ENCODE assay signal across 19 cellular contexts in the genomic region with DNA sequence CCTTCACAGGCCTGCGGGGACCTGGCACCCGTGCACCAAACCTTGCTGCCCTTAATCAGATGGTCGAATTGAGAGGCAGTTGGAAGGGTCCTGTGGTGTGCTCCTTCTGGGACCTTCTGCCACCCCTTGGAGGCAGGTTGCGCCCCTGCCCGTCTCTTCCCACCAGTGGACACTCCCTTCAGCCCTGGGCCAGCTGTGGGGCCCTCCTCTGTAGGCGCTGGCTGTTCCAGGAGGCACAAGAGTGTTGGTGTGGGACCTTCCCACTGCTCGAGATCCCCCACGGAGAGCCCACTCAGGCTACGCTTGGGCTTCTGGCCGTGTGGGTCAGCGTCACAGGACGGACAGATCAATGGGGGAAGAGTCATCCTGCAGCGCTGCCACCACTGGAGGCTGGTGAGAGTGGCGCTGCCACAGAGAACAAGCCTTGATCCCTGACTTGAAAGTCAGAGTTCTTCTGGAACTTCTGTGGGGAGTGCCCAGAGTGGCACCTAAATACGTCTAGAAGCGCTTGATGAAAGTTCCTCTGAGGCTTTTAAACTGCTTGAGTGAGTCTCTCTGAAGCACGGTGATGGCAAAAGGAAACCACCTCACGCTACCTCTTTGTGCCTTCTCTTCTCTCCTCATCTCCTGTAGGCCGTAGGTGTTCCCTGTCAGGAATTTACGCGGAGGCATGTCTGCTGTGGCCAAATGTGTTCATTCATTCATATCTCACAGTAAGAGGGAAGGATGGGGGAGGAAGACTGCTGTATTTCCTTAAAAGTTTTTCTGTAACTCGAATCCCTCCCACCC. TPM values are rescaled to one million over a fixed set of nuclear protein-coding genes. Genes with fewer than 3 reads are reported as not detected.
DNase-seq lines count a peak whose midpoint lies in the region; ATAC-seq, FAIRE-seq and TF ChIP-seq lines count a peak whose summit lies in the region.
"Had no signal": no experiment of that assay in that cellular context is flagged by ENCODE, and none has a peak within 500 bp of the region (broad histone marks: within the 10 kb centered on the region; RNA-seq: fewer than 3 reads in every experiment).

No MANE protein-coding gene starts in this region.

- no peak overlapping the region for H3K56ac ChIP-seq in H1 (replicated peaks; ENCODE audit: insufficient read length, low read depth, low read length)

- H3K36me3 ChIP-seq in HEK293 (ENCODE audit: control insufficient read depth in 2 of 2, insufficient read depth in 1 of 2, low read length in 2 of 2): no peaks in the 10 kb centered on the region
- no peaks in the 10 kb centered on the region for H3K36me3 ChIP-seq in H1 (ENCODE audit: control insufficient read depth in 2 of 4, insufficient read depth in 4 of 4, low read length in 3 of 4)
- H3K36me3 ChIP-seq in osteoblast (ENCODE audit: insufficient read depth, low read length): no peaks in the 10 kb centered on the region
- H3K36me3 ChIP-seq in prostate gland: no peaks in the 10 kb centered on the region
- no peaks in the 10 kb centered on the region for H3K36me3 ChIP-seq in CD8-positive, alpha-beta memory T cell (ENCODE audit: insufficient read depth, low read length)
- H3K36me3 ChIP-seq: cardiac muscle cell, uterus had no signal

- H3K36me3 Mint-ChIP-seq in activated CD4-positive, alpha-beta T cell treated with anti-CD3 and anti-CD28 coated beads, Interleukin-2, amount 10 ng/mL, durations not matched to agents 7 days and 5 days (ENCODE audit: low read depth): peaks cover 2% of the 10 kb centered on the region
- peaks cover 0 to 25% (median 4%) of the 10 kb centered on the region in 3 donors for H3K36me3 Mint-ChIP-seq in CD8-positive, alpha-beta memory T cell

- 87% methylated on average over 21 of the region's 22 CpGs; no CpG with 5 or more reads in 1 of the 2 experiments for whole genome bisulfite sequencing in H1 (ENCODE audit: extremely low coverage in 1 of 2, insufficient coverage in 1 of 2, insufficient read length in 1 of 2, insufficient replicate concordance in 2 of 2, low coverage in 1 of 2, low lambda C conversion rate in 2 of 2, missing lambda C conversion rate in 1 of 2), 2 experiments
- 89% methylated on average over 21 of the region's 22 CpGs for WGBS in prostate gland

- CTCF ChIA-PET in activated CD4-positive, alpha-beta T cell treated with anti-CD3 and anti-CD28 coated beads, Interleukin-2, amount 10 ng/mL, durations not matched to agents 7 days and 5 days (lab: Charles Lee): no interaction called here
- CTCF ChIA-PET in HEK293 (lab: Yijun Ruan, JAX) (no interaction called here), H1 (lab: Charles Lee; ENCODE audit: partially characterized antibody) (no interaction called here)
- CTCF ChIA-PET in CD8-positive, alpha-beta memory T cell (lab: Charles Lee): no interaction called here

- H3K23me2 ChIP-seq in H1 (ENCODE audit: low read depth, low read length): no peaks in the 10 kb centered on the region

- POLR2A ChIA-PET in activated CD4-positive, alpha-beta T cell treated with anti-CD3 and anti-CD28 coated beads, Interleukin-2, amount 10 ng/mL, durations not matched to agents 7 days and 5 days (lab: Charles Lee): interaction anchor here (0.6 kb wide), 1 partner anchor 31 kb away, joined by 3 read pairs; no protein-coding TSS in a partner anchor
- POLR2A ChIA-PET in HEK293 (lab: Yijun Ruan, JAX) (no interaction called here), H1 (lab: Charles Lee; ENCODE audit: partially characterized antibody) (interaction anchor here (0.6 to 0.8 kb wide), 2 partner anchors 8 to 348 kb away, joined by 3 to 5 read pairs; no protein-coding TSS in a partner anchor)
- POLR2A ChIA-PET in CD8-positive, alpha-beta memory T cell (lab: Charles Lee): no interaction called here

- H3K4me1 Mint-ChIP-seq in activated CD4-positive, alpha-beta T cell treated with anti-CD3 and anti-CD28 coated beads, Interleukin-2, amount 10 ng/mL, durations not matched to agents 7 days and 5 days: peaks cover 60% of the 10 kb centered on the region
- H3K4me1 Mint-ChIP-seq in CD8-positive, alpha-beta memory T cell: peaks cover 57 to 90% (median 80%) of the 10 kb centered on the region in 3 donors

- H2AFZ ChIP-seq in H1 (ENCODE audit: low read length): no peak overlapping the region
- H2AFZ ChIP-seq in osteoblast (ENCODE audit: low read length): no peak overlapping the region
- H2AFZ ChIP-seq: parathyroid adenoma had no signal

- H3K4me1 ChIP-seq in HEK293 (ENCODE audit: control insufficient read depth, insufficient read depth, low read length) (peaks cover 8% of the 10 kb centered on the region; the same call in 1 of the 2 replicates), H1 (replicated peaks in 1 of 4; ENCODE audit: control insufficient read depth in 3 of 4, insufficient read depth in 4 of 4, low read length in 3 of 4) (peaks cover 2 to 13% (median 7%) of the 10 kb centered on the region in 4 experiments; a peak in 5 of 7 replicates), osteoblast (ENCODE audit: insufficient read depth, low read length) (peaks cover 15% of the 10 kb centered on the region), prostate gland (replicated peaks) (no peaks in the 10 kb centered on the region)
- peaks cover 40% of the 10 kb centered on the region for H3K4me1 ChIP-seq in CD8-positive, alpha-beta memory T cell (ENCODE audit: insufficient read depth, low read length)
- H3K4me1 ChIP-seq: parathyroid adenoma, uterus had no signal

- H2BK12ac ChIP-seq in H1 (ENCODE audit: low read depth, low read length): peak overlapping the region; percentile 35; the same call in 1 of the 2 replicates

- H3K14ac ChIP-seq in H1 (ENCODE audit: insufficient read length): no peak overlapping the region

- H3K9me3 Mint-ChIP-seq in activated CD4-positive, alpha-beta T cell treated with anti-CD3 and anti-CD28 coated beads, Interleukin-2, amount 10 ng/mL, durations not matched to agents 7 days and 5 days: no peaks in the 10 kb centered on the region
- H3K9me3 Mint-ChIP-seq in CD8-positive, alpha-beta memory T cell: no peaks in the 10 kb centered on the region
- H3K9me3 Mint-ChIP-seq: activated naive CD4-positive, alpha-beta T cell treated with anti-CD3 and anti-CD28 coated beads, Interleukin-2, amount 50 U/mL, for 24 hours; CD14-positive monocyte had no signal

- no peak overlapping the region for H3K27ac ChIP-seq in HEK293 (ENCODE audit: extremely low read depth, low read depth, low read length)
- H3K27ac ChIP-seq in H1 (ENCODE audit: low read depth, low read length): no peak overlapping the region
- H3K27ac ChIP-seq in osteoblast (ENCODE audit: low read depth, low read length): peak overlapping the region; percentile 15
- H3K27ac ChIP-seq in prostate gland: no peak overlapping the region
- H3K27ac ChIP-seq in CD8-positive, alpha-beta memory T cell (ENCODE audit: low read depth, low read length): no peak overlapping the region
- H3K27ac ChIP-seq: cardiac muscle cell, parathyroid adenoma, uterus had no signal

- no peak overlapping the region for H3K18ac ChIP-seq in H1 (ENCODE audit: extremely low read depth, low read length)

- H3K4ac ChIP-seq in H1 (replicated peaks; ENCODE audit: insufficient read length, low read depth, low read length): no peak overlapping the region

- H2BK5ac ChIP-seq in H1 (ENCODE audit: low read depth, low read length): peak overlapping the region; percentile 18; the same call in 1 of the 2 replicates

- no peak for TF ChIP-seq EP300 in H1 (IDR thresholded peaks at IDR 0.05; ENCODE audit: borderline replicate concordance in 1 of 2, low read depth in 2 of 2, low read length in 2 of 2)

- H3K4me2 ChIP-seq in H1 (ENCODE audit: insufficient read depth in 1 of 2, low read depth in 2 of 2, low read length in 2 of 2): no peak overlapping the region
- H3K4me2 ChIP-seq in osteoblast (ENCODE audit: insufficient read depth, low read length): no peak overlapping the region

- peaks cover 0 to 8% of the 10 kb centered on the region in 2 experiments; a peak in 2 of 4 replicates for H3K79me2 ChIP-seq in H1 (ENCODE audit: control insufficient read depth in 1 of 2, insufficient read depth in 2 of 2, low read length in 2 of 2)
- H3K79me2 ChIP-seq in osteoblast (ENCODE audit: insufficient read depth, low read length): peaks cover 86% of the 10 kb centered on the region

- H3K9ac ChIP-seq in H1 (replicated peaks in 1 of 4; ENCODE audit: extremely low read depth in 1 of 4, low read depth in 3 of 4, low read length in 3 of 4): no peak overlapping the region
- H3K9ac ChIP-seq: parathyroid adenoma had no signal

- H3K4me3 ChIP-seq in HEK293 (ENCODE audit: low read depth, low read length) (no peak overlapping the region), H1 (ENCODE audit: extremely low read depth in 1 of 4, insufficient read depth in 2 of 4, low read depth in 3 of 4, low read length in 4 of 4) (no peak overlapping the region), osteoblast (ENCODE audit: insufficient read depth, low read length) (no peak overlapping the region), prostate gland (no peak overlapping the region)
- H3K4me3 ChIP-seq in CD8-positive, alpha-beta memory T cell (ENCODE audit: low read length): no peak overlapping the region
- H3K4me3 ChIP-seq: A549, cardiac muscle cell, uterus had no signal

- no peak for TF ChIP-seq POLR2A in H1 (IDR thresholded peaks at IDR 0.05; ENCODE audit: control extremely low read depth in 1 of 2, low read depth in 2 of 2, low read length in 2 of 2)
- no peak for TF ChIP-seq POLR2A in prostate gland (IDR thresholded peaks at IDR 0.05)

- no peak overlapping the region for H3K23ac ChIP-seq in H1 (ENCODE audit: insufficient read length)

- no peak overlapping the region for H2BK20ac ChIP-seq in H1 (ENCODE audit: low read length)

- H2AK5ac ChIP-seq in H1 (ENCODE audit: low read depth, low read length): no peak overlapping the region; the same call in 1 of the 2 replicates

- H3K79me1 ChIP-seq in H1 (ENCODE audit: low read depth, low read length): 0 out of 2 replicates have a peak, but pooled peaks cover 3% of the 10 kb centered on the region

- H4K5ac ChIP-seq in H1 (ENCODE audit: insufficient read length, low read depth, low read length): no peak overlapping the region

- no peak overlapping the region for H4K8ac ChIP-seq in H1 (ENCODE audit: extremely low read depth, insufficient read depth, low read length)

- peak overlapping the region; percentile 52 for H4K91ac ChIP-seq in H1 (replicated peaks; ENCODE audit: insufficient read length, low read length)

- ATAC-seq in HG02970 (IDR thresholded peaks at IDR 0.05; ENCODE audit: low FRiP score, unreplicated experiment): no peak

- H3K27me3 Mint-ChIP-seq in activated CD4-positive, alpha-beta T cell treated with anti-CD3 and anti-CD28 coated beads, Interleukin-2, amount 10 ng/mL, durations not matched to agents 7 days and 5 days: no peaks in the 10 kb centered on the region
- no peaks in the 10 kb centered on the region for H3K27me3 Mint-ChIP-seq in CD8-positive, alpha-beta memory T cell
- H3K27me3 Mint-ChIP-seq: activated naive CD4-positive, alpha-beta T cell treated with anti-CD3 and anti-CD28 coated beads, Interleukin-2, amount 50 U/mL, for 24 hours had no signal

- H2BK120ac ChIP-seq in H1 (replicated peaks; ENCODE audit: low read depth, low read length): no peak overlapping the region

- H3K27ac Mint-ChIP-seq in activated CD4-positive, alpha-beta T cell treated with anti-CD3 and anti-CD28 coated beads, Interleukin-2, amount 10 ng/mL, durations not matched to agents 7 days and 5 days: peak overlapping the region; percentile 19
- no peak overlapping the region for H3K27ac Mint-ChIP-seq in CD8-positive, alpha-beta memory T cell

- no peak for TF ChIP-seq RAD21 in H1 (IDR thresholded peaks at IDR 0.05 in 1 of 2, conservative IDR thresholded peaks at IDR 0.05 in 1 of 2; ENCODE audit: low read depth in 2 of 2, low read length in 2 of 2)

- H3K9me3 ChIP-seq in HEK293 (ENCODE audit: control insufficient read depth, insufficient read depth, low read depth, low read length): no peaks in the 10 kb centered on the region
- H3K9me3 ChIP-seq in H1 (ENCODE audit: insufficient read depth in 2 of 2, low read depth in 1 of 2, low read length in 1 of 2): no peaks in the 10 kb centered on the region
- H3K9me3 ChIP-seq in osteoblast (ENCODE audit: low read depth, low read length): no peaks in the 10 kb centered on the region
- no peaks in the 10 kb centered on the region for H3K9me3 ChIP-seq in prostate gland
- no peaks in the 10 kb centered on the region for H3K9me3 ChIP-seq in CD8-positive, alpha-beta memory T cell (ENCODE audit: low read length)
- H3K9me3 ChIP-seq: A549, uterus had no signal

- peak overlapping the region; percentile 93 for H2BK15ac ChIP-seq in H1 (ENCODE audit: low read length)

- H4K20me1 ChIP-seq in H1 (replicated peaks in 1 of 2; ENCODE audit: control insufficient read depth in 1 of 2, insufficient read depth in 2 of 2, low read length in 2 of 2) (no peaks in the 10 kb centered on the region), osteoblast (ENCODE audit: insufficient read depth, low read length) (peaks cover 64% of the 10 kb centered on the region)

- FAIRE-seq in H1 (lab: Jason Lieb, UNC): no peak
- FAIRE-seq: A549, kidney, TTC549 had no signal

- no peak for DNase-seq in activated CD4-positive, alpha-beta T cell treated with anti-CD3 and anti-CD28 coated beads, Interleukin-2, amount 10 ng/mL, durations not matched to agents 7 days and 5 days
- DNase-seq in activated CD4-positive, alpha-beta T cell treated with anti-CD3 and anti-CD28 coated beads, Interleukin-2, amount 50 U/mL, for 4 hours: no peak
- DNase-seq in H1 (ENCODE audit: low read depth in 1 of 2, low spot score in 2 of 2): no peak
- DNase-seq in osteoblast (ENCODE audit: insufficient read length, low spot score, missing footprints): peak; percentile 75
- DNase-seq in prostate gland (ENCODE audit: low spot score): no peak
- DNase-seq in CD8-positive, alpha-beta memory T cell: no peak
- DNase-seq: kidney; MM.1S; NCI-H187; stimulated activated naive CD4-positive, alpha-beta T cell treated with Interleukin-2 at 50 U/mL for 16 hours; uterus had no signal

- H3K4me3 Mint-ChIP-seq in activated CD4-positive, alpha-beta T cell treated with anti-CD3 and anti-CD28 coated beads, Interleukin-2, amount 10 ng/mL, durations not matched to agents 7 days and 5 days: no peak overlapping the region
- H3K4me3 Mint-ChIP-seq in CD8-positive, alpha-beta memory T cell: no peak overlapping the region
- H3K4me3 Mint-ChIP-seq: activated naive CD4-positive, alpha-beta T cell treated with anti-CD3 and anti-CD28 coated beads, Interleukin-2, amount 50 U/mL, for 24 hours; CD14-positive monocyte had no signal

- intact Hi-C loops in prostate gland (cut with DNase I): no loop called here

- H3K27me3 ChIP-seq in H1 (replicated peaks in 1 of 4; ENCODE audit: control insufficient read depth in 3 of 4, extremely low read depth in 1 of 4, insufficient read depth in 3 of 4, low read length in 3 of 4) (no peaks in the 10 kb centered on the region), osteoblast (ENCODE audit: insufficient read depth, low read length) (no peaks in the 10 kb centered on the region), prostate gland (replicated peaks; ENCODE audit: insufficient read depth) (no peaks in the 10 kb centered on the region)
- no peaks in the 10 kb centered on the region for H3K27me3 ChIP-seq in CD8-positive, alpha-beta memory T cell (ENCODE audit: insufficient read depth, low read length, poor library complexity, severe bottlenecking)
- H3K27me3 ChIP-seq: cardiac muscle cell, uterus had no signal

- TF ChIP-seq CTCF in HEK293 (tag by site-specific recombination; IDR thresholded peaks at IDR 0.05) (no peak), H1 (IDR thresholded peaks at IDR 0.05; ENCODE audit: control extremely low read depth in 1 of 3, insufficient read depth in 1 of 3, low read depth in 1 of 3, low read length in 3 of 3) (no peak), osteoblast (IDR thresholded peaks at IDR 0.05; ENCODE audit: extremely low read depth, low read depth, low read length) (no peak), prostate gland (IDR thresholded peaks at IDR 0.05) (no peak)

RNA-seq across cellular contexts. Expression of a gene that starts 48.3 kb away (rescaled TPM):
- total RNA-seq in activated CD4-positive, alpha-beta T cell treated with anti-CD3 and anti-CD28 coated beads, Interleukin-2, amount 10 ng/mL, durations not matched to agents 7 days and 5 days: 10 to 100 TPM; 38.9 to 40.2 TPM
- total RNA-seq in H1 (2021; fragmentation: NEBNext Ultra II Directional; extraction: Animal tissue kit (Norgen Biotek cat#: 25700)): 10.0 and 12.1 TPM in 2 replicates
- polyA plus RNA-seq in H1 (2011; rRNA removed): 5.8 and 6.5 TPM in 2 replicates
- polyA plus RNA-seq in H1 (2011; cell fraction: cytosol; rRNA removed): 6.7 TPM
- polyA plus RNA-seq in H1 (2011; cell fraction: nucleus; rRNA removed): 11.0 TPM
- polyA plus RNA-seq in H1 (2012, experiment 1 of 2): 6.8 to 8.1 TPM (median 7.6 TPM) in 4 replicates
- polyA plus RNA-seq in H1 (2012, experiment 2 of 2): 3.8 TPM
- 4.9 TPM for polyA plus RNA-seq in H1 (2013, experiment 1 of 2)
- 5.2 TPM for polyA plus RNA-seq in H1 (2013, experiment 2 of 2)
- polyA minus RNA-seq in H1 (2011; rRNA and poly(A)+ RNA removed): 14.0 and 19.4 TPM in 2 replicates
- 4.9 TPM for polyA minus RNA-seq in H1 (2011; cell fraction: cytosol; rRNA and poly(A)+ RNA removed)
- polyA minus RNA-seq in H1 (2011; cell fraction: nucleus; rRNA and poly(A)+ RNA removed): 10.2 TPM
- total RNA-seq in osteoblast (19.5 and 23.3 TPM in 2 replicates), prostate gland (10 to 100 TPM in 1 of 2 donors, 1 to 10 TPM in 1; 8.3 to 22.0 TPM)
- 10 to 100 TPM; 61.6 to 62.0 TPM for total RNA-seq in CD8-positive, alpha-beta memory T cell
- polyA plus RNA-seq in CD8-positive, alpha-beta memory T cell: 16.3 TPM

Comparison
In these comparisons a context has a peak if more than half of its experiments do, and no peak if none do; other contexts are left out.
1. POLR2A ChIA-PET loops: an anchor here in activated CD4-positive, alpha-beta T cell treated with anti-CD3 and anti-CD28 coated beads, Interleukin-2, amount 10 ng/mL, durations not matched to agents 7 days and 5 days (0.6 kb wide) and H1 (0.6 to 0.8 kb wide); none called in HEK293 and CD8-positive, alpha-beta memory T cell.